In the genomic region with DNA sequence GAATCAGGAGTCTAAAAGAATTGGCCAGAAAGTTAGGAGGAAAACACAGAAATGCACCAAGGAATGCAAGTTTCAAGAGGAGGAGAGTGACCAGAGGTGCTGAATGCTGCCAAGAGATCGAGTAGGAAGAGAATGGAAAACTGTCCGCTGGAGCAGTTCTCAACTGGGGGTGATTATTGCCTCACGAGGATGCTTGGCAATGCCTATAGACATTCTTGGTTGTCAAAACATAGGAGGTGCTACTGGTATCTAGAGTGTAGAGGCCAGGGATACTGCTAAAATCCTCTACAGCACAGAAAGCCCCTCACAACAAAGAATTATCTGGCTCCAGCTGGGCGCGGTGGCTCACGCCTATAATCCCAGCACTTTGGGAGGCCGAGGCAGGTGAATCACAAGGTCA, we compare ENCODE assay signal across 1 cellular context.
TF ChIP-seq lines count a peak whose summit lies in the region.

No MANE protein-coding gene starts in this region.

TF ChIP-seq in WTC11, 78 proteins besides CTCF, POLR2A, EP300 and RAD21 (continued from another document):
- TF ChIP-seq, protein P1, sequence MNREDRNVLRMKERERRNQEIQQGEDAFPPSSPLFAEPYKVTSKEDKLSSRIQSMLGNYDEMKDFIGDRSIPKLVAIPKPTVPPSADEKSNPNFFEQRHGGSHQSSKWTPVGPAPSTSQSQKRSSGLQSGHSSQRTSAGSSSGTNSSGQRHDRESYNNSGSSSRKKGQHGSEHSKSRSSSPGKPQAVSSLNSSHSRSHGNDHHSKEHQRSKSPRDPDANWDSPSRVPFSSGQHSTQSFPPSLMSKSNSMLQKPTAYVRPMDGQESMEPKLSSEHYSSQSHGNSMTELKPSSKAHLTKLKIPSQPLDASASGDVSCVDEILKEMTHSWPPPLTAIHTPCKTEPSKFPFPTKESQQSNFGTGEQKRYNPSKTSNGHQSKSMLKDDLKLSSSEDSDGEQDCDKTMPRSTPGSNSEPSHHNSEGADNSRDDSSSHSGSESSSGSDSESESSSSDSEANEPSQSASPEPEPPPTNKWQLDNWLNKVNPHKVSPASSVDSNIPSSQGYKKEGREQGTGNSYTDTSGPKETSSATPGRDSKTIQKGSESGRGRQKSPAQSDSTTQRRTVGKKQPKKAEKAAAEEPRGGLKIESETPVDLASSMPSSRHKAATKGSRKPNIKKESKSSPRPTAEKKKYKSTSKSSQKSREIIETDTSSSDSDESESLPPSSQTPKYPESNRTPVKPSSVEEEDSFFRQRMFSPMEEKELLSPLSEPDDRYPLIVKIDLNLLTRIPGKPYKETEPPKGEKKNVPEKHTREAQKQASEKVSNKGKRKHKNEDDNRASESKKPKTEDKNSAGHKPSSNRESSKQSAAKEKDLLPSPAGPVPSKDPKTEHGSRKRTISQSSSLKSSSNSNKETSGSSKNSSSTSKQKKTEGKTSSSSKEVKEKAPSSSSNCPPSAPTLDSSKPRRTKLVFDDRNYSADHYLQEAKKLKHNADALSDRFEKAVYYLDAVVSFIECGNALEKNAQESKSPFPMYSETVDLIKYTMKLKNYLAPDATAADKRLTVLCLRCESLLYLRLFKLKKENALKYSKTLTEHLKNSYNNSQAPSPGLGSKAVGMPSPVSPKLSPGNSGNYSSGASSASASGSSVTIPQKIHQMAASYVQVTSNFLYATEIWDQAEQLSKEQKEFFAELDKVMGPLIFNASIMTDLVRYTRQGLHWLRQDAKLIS (CRISPR knock-in tag; IDR thresholded peaks at IDR 0.05; ENCODE audit: borderline replicate concordance): no peak
- TF ChIP-seq SP1 (CRISPR knock-in tag; conservative IDR thresholded peaks at IDR 0.05) (no peak), KAT7 (CRISPR knock-in tag; IDR thresholded peaks at IDR 0.05; ENCODE audit: borderline replicate concordance) (no peak), MYBL2 (CRISPR knock-in tag; IDR thresholded peaks at IDR 0.05) (no peak), GRHL2 (CRISPR knock-in tag; IDR thresholded peaks at IDR 0.05; ENCODE audit: insufficient replicate concordance, severe bottlenecking) (no peak)
- TF ChIP-seq, protein P2, sequence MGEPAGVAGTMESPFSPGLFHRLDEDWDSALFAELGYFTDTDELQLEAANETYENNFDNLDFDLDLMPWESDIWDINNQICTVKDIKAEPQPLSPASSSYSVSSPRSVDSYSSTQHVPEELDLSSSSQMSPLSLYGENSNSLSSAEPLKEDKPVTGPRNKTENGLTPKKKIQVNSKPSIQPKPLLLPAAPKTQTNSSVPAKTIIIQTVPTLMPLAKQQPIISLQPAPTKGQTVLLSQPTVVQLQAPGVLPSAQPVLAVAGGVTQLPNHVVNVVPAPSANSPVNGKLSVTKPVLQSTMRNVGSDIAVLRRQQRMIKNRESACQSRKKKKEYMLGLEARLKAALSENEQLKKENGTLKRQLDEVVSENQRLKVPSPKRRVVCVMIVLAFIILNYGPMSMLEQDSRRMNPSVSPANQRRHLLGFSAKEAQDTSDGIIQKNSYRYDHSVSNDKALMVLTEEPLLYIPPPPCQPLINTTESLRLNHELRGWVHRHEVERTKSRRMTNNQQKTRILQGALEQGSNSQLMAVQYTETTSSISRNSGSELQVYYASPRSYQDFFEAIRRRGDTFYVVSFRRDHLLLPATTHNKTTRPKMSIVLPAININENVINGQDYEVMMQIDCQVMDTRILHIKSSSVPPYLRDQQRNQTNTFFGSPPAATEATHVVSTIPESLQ (CRISPR knock-in tag; IDR thresholded peaks at IDR 0.05): no peak
- TF ChIP-seq, protein P3, sequence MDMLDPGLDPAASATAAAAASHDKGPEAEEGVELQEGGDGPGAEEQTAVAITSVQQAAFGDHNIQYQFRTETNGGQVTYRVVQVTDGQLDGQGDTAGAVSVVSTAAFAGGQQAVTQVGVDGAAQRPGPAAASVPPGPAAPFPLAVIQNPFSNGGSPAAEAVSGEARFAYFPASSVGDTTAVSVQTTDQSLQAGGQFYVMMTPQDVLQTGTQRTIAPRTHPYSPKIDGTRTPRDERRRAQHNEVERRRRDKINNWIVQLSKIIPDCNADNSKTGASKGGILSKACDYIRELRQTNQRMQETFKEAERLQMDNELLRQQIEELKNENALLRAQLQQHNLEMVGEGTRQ (CRISPR knock-in tag; IDR thresholded peaks at IDR 0.05): no peak
- TF ChIP-seq, protein P4, sequence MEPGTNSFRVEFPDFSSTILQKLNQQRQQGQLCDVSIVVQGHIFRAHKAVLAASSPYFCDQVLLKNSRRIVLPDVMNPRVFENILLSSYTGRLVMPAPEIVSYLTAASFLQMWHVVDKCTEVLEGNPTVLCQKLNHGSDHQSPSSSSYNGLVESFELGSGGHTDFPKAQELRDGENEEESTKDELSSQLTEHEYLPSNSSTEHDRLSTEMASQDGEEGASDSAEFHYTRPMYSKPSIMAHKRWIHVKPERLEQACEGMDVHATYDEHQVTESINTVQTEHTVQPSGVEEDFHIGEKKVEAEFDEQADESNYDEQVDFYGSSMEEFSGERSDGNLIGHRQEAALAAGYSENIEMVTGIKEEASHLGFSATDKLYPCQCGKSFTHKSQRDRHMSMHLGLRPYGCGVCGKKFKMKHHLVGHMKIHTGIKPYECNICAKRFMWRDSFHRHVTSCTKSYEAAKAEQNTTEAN (CRISPR knock-in tag; IDR thresholded peaks at IDR 0.05): no peak
